1 cellular context compared by ENCODE assay signal in the genomic region with DNA sequence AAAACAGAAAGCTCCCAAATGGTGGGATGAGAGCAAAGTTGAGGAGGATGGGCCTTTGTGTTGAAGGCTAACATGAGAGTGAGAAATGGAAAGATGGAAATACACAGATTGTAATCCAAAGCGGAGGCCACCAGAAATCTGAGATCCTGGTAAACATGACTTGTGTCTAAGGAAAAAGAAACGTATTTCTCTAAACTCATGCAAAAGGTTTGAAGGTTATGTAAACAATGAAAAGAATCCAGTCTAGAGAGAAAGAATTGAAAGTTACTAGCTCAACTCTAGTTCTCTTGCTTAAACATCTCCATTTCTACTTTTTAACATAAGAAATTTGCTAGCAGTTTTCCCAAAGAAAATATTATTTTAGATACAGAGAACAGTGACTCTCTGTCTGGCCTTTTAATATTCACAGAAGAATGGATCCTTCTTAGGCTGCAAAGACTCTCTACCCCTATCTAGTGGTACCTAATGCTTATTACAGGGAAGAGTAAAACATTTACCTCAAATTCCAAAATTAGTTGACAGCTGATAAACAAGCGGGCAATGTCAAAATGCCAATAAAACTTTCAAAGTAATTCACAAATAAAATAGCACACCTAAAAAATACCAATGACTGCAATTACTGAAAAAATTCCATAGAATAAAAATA.
A peak's percentile ranks its signal among the peaks of the same experiment; 100 is the strongest.
TF ChIP-seq lines count a peak whose summit lies in the region.

No MANE protein-coding gene starts in this region.

TF ChIP-seq in HepG2, 621 proteins besides CTCF, POLR2A, EP300 and RAD21 (continued from another document):
- no peak for TF ChIP-seq MTERF4 (CRISPR knock-in tag; IDR thresholded peaks at IDR 0.05)
- TF ChIP-seq, protein P1, sequence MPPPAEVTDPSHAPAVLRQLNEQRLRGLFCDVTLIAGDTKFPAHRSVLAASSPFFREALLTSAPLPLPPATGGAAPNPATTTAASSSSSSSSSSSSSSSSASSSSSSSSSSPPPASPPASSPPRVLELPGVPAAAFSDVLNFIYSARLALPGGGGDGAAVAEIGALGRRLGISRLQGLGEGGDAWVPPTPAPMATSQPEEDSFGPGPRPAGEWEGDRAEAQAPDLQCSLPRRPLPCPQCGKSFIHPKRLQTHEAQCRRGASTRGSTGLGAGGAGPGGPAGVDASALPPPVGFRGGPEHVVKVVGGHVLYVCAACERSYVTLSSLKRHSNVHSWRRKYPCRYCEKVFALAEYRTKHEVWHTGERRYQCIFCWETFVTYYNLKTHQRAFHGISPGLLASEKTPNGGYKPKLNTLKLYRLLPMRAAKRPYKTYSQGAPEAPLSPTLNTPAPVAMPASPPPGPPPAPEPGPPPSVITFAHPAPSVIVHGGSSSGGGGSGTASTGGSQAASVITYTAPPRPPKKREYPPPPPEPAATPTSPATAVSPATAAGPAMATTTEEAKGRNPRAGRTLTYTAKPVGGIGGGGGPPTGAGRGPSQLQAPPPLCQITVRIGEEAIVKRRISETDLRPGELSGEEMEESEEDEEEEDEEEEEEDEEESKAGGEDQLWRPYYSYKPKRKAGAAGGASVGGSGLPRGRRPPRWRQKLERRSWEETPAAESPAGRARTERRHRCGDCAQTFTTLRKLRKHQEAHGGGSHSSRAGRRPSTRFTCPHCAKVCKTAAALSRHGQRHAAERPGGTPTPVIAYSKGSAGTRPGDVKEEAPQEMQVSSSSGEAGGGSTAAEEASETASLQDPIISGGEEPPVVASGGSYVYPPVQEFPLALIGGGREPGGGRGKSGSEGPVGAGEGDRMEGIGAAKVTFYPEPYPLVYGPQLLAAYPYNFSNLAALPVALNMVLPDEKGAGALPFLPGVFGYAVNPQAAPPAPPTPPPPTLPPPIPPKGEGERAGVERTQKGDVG (CRISPR knock-in tag; IDR thresholded peaks at IDR 0.05; ENCODE audit: borderline replicate concordance), result no peak
- TF ChIP-seq, protein P2, sequence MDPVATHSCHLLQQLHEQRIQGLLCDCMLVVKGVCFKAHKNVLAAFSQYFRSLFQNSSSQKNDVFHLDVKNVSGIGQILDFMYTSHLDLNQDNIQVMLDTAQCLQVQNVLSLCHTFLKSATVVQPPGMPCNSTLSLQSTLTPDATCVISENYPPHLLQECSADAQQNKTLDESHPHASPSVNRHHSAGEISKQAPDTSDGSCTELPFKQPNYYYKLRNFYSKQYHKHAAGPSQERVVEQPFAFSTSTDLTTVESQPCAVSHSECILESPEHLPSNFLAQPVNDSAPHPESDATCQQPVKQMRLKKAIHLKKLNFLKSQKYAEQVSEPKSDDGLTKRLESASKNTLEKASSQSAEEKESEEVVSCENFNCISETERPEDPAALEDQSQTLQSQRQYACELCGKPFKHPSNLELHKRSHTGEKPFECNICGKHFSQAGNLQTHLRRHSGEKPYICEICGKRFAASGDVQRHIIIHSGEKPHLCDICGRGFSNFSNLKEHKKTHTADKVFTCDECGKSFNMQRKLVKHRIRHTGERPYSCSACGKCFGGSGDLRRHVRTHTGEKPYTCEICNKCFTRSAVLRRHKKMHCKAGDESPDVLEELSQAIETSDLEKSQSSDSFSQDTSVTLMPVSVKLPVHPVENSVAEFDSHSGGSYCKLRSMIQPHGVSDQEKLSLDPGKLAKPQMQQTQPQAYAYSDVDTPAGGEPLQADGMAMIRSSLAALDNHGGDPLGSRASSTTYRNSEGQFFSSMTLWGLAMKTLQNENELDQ (CRISPR knock-in tag; IDR thresholded peaks at IDR 0.05; ENCODE audit: borderline replicate concordance), result no peak
- TF ChIP-seq RBAK (CRISPR knock-in tag; IDR thresholded peaks at IDR 0.05), result no peak
- peak; percentile 75 for TF ChIP-seq ZGPAT (CRISPR knock-in tag; IDR thresholded peaks at IDR 0.05)
- TF ChIP-seq MZF1 (CRISPR knock-in tag; IDR thresholded peaks at IDR 0.05; ENCODE audit: borderline replicate concordance), result no peak
- TF ChIP-seq ZNF614 (CRISPR knock-in tag; IDR thresholded peaks at IDR 0.05; ENCODE audit: borderline replicate concordance), result peak; percentile 22; the same call in 1 of the 2 replicates
- no peak for TF ChIP-seq CHD2 (IDR thresholded peaks at IDR 0.05; ENCODE audit: low read depth, low read length)
- TF ChIP-seq ZBTB40 (IDR thresholded peaks at IDR 0.05), result no peak
- TF ChIP-seq ZBTB40 (CRISPR knock-in tag; IDR thresholded peaks at IDR 0.05), result no peak
- TF ChIP-seq, protein P3, sequence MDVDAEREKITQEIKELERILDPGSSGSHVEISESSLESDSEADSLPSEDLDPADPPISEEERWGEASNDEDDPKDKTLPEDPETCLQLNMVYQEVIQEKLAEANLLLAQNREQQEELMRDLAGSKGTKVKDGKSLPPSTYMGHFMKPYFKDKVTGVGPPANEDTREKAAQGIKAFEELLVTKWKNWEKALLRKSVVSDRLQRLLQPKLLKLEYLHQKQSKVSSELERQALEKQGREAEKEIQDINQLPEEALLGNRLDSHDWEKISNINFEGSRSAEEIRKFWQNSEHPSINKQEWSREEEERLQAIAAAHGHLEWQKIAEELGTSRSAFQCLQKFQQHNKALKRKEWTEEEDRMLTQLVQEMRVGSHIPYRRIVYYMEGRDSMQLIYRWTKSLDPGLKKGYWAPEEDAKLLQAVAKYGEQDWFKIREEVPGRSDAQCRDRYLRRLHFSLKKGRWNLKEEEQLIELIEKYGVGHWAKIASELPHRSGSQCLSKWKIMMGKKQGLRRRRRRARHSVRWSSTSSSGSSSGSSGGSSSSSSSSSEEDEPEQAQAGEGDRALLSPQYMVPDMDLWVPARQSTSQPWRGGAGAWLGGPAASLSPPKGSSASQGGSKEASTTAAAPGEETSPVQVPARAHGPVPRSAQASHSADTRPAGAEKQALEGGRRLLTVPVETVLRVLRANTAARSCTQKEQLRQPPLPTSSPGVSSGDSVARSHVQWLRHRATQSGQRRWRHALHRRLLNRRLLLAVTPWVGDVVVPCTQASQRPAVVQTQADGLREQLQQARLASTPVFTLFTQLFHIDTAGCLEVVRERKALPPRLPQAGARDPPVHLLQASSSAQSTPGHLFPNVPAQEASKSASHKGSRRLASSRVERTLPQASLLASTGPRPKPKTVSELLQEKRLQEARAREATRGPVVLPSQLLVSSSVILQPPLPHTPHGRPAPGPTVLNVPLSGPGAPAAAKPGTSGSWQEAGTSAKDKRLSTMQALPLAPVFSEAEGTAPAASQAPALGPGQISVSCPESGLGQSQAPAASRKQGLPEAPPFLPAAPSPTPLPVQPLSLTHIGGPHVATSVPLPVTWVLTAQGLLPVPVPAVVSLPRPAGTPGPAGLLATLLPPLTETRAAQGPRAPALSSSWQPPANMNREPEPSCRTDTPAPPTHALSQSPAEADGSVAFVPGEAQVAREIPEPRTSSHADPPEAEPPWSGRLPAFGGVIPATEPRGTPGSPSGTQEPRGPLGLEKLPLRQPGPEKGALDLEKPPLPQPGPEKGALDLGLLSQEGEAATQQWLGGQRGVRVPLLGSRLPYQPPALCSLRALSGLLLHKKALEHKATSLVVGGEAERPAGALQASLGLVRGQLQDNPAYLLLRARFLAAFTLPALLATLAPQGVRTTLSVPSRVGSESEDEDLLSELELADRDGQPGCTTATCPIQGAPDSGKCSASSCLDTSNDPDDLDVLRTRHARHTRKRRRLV (CRISPR knock-in tag; IDR thresholded peaks at IDR 0.05), result no peak
- peak; percentile 12 for TF ChIP-seq KDM6A (CRISPR knock-in tag; IDR thresholded peaks at IDR 0.05; ENCODE audit: low read depth)
